In genomic region chr6:36683656-36684446, GRCh38 we compare ENCODE assay signal across 12 cellular contexts. TPM values are rescaled to one million over a fixed set of nuclear protein-coding genes. Genes with fewer than 3 reads are reported as not detected.
DNase-seq lines count a peak whose midpoint lies in the region; ATAC-seq and TF ChIP-seq lines count a peak whose summit lies in the region.
"Had no signal": no experiment of that assay in that cellular context is flagged by ENCODE, and none has a peak within 500 bp of the region (broad histone marks: within the 10 kb centered on the region; RNA-seq: fewer than 3 reads in every experiment).

No MANE protein-coding gene starts in this region.

- H3K27ac ChIP-seq in ascending aorta: peak overlapping the region; percentile 45 to 100

- peaks cover 0 to 3% (median 0%) of the 10 kb centered on the region in 7 donors for H3K9me3 Mint-ChIP-seq in CD14-positive monocyte
- H3K9me3 Mint-ChIP-seq: natural killer cell had no signal

- intact Hi-C loops in CD14-positive monocyte (cut with micrococcal nuclease): loop anchor here (2.0 to 5.0 kb wide), 4 partner anchors 73 to 168 kb away; partner anchors contain the start of gene STK38 (in 1 of the 2)
- intact Hi-C loops in ascending aorta (cut with DNase I): no loop called here

- H3K27me3 Mint-ChIP-seq in CD14-positive monocyte (ENCODE audit: low read depth in 3 of 3): peaks cover 5 to 14% (median 6%) of the 10 kb centered on the region in 3 donors

- TF ChIP-seq CTCF in CD14-positive monocyte (IDR thresholded peaks at IDR 0.05): no peak
- no peak for TF ChIP-seq CTCF in ascending aorta (IDR thresholded peaks at IDR 0.05)

- peak; percentile 11 for TF ChIP-seq POLR2A in GM19193 (IDR thresholded peaks at IDR 0.05; ENCODE audit: extremely low read depth, insufficient read depth, insufficient read length)

- H3K36me3 Mint-ChIP-seq in CD14-positive monocyte: peaks cover 60 to 67% of the 10 kb centered on the region in 2 donors
- H3K36me3 Mint-ChIP-seq: natural killer cell had no signal

- peaks cover 12 to 18% of the 10 kb centered on the region in 2 donors for H3K4me1 ChIP-seq in ascending aorta

- peak overlapping the region; percentile 68 to 96 (median 91) for H3K27ac Mint-ChIP-seq in CD14-positive monocyte
- H3K27ac Mint-ChIP-seq: natural killer cell had no signal

- no peak overlapping the region for H3K4me3 Mint-ChIP-seq in CD14-positive monocyte
- H3K4me3 Mint-ChIP-seq: natural killer cell had no signal

- peaks cover 58 to 68% of the 10 kb centered on the region in 2 donors for H3K36me3 ChIP-seq in ascending aorta

- no peaks in the 10 kb centered on the region for H3K9me3 ChIP-seq in ascending aorta
- H3K9me3 ChIP-seq: tibial artery had no signal

- DNase-seq in CD14-positive monocyte (ENCODE audit: low spot score) (peak; percentile 37), ascending aorta (ENCODE audit: low spot score in 2 of 2) (peak in 1 of 2 donors; percentile 66), myocyte (ENCODE audit: low read depth) (peak; percentile 18), SIG-M5 treated with dmso at 0.1 percent for 504 hours (lab: John Stamatoyannopoulos, UW; ENCODE audit: unreplicated experiment) (no peak), NCI-H1105 treated with DMSO at 0.1 percent for 48 hours (lab: John Stamatoyannopoulos, UW) (no peak)
- no peak for DNase-seq in stimulated activated CD4-positive, alpha-beta T cell treated with anti-CD3 and anti-CD28 coated beads, Interleukin-12 subunit alpha, Interleukin-12 subunit beta, amount 100 ng/mL, for 4 hours
- DNase-seq: activated gamma-delta T cell, natural killer cell, T-helper 9 cell, tibial artery had no signal

- no peaks in the 10 kb centered on the region for H3K27me3 ChIP-seq in ascending aorta
- H3K27me3 ChIP-seq: tibial artery had no signal

- ATAC-seq in GM19023 (IDR thresholded peaks at IDR 0.05; ENCODE audit: unreplicated experiment): no peak
- ATAC-seq: natural killer cell had no signal

- no peak overlapping the region for H3K4me3 ChIP-seq in ascending aorta
- H3K4me3 ChIP-seq: tibial artery had no signal

- H3K4me1 Mint-ChIP-seq in CD14-positive monocyte: peaks cover 62% of the 10 kb centered on the region

RNA-seq across cellular contexts. Expression of gene CDKN1A, which starts 5.3 kb away (rescaled TPM):
- 100 to 1,000 TPM; 117 to 144 TPM for polyA plus RNA-seq in CD14-positive monocyte
- total RNA-seq in ascending aorta (353 TPM), myocyte (1,798 and 2,123 TPM in 2 replicates)
- polyA plus RNA-seq in myocyte (2012): 1,534 TPM

RNA-seq across cellular contexts. Expression of gene RAB44, which starts 13.8 kb away (rescaled TPM):
- polyA plus RNA-seq in CD14-positive monocyte: 1 to 10 TPM; 1.5 to 1.9 TPM
- total RNA-seq in ascending aorta (0.21 TPM), myocyte (not detected in 2 replicates)
- 0.15 TPM for polyA plus RNA-seq in myocyte (2012)

Comparison
In these comparisons a context has a peak if more than half of its experiments do, and no peak if none do; other contexts are left out.
1. DNase-seq: peak in CD14-positive monocyte (single experiment) and myocyte (single experiment); none in stimulated activated CD4-positive, alpha-beta T cell treated with anti-CD3 and anti-CD28 coated beads, Interleukin-12 subunit alpha, Interleukin-12 subunit beta, amount 100 ng/mL, for 4 hours (single experiment), SIG-M5 treated with dmso at 0.1 percent for 504 hours (single experiment) and NCI-H1105 treated with DMSO at 0.1 percent for 48 hours (single experiment).